ENCODE assay signal across 16 cellular contexts in the genomic region with DNA sequence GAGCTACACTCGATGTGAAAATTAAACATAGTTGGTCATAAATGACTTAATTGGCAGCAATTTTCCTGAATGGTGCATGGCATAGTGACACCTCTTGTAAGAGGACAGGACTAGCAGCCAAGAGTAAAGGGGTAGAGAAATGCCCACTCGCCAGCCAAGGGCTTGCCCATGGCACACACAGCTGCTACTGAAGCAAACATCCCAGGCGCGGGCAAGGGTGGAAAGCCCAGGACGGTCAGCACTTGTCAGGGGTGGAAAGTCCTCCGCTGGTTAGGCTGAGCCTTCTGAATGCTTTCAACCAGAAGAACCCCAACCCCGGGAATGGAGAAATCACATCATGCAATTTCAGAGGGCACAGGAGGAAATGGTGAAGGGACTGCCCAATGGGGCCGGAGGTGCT. TPM values are rescaled to one million over a fixed set of nuclear protein-coding genes. Genes with fewer than 3 reads are reported as not detected.
DNase-seq lines count a peak whose midpoint lies in the region; ATAC-seq and TF ChIP-seq lines count a peak whose summit lies in the region.
"Had no signal": no experiment of that assay in that cellular context is flagged by ENCODE, and none has a peak within 500 bp of the region (broad histone marks: within the 10 kb centered on the region; RNA-seq: fewer than 3 reads in every experiment).

No MANE protein-coding gene starts in this region.

- CTCF ChIA-PET in WTC11 (lab: Charles Lee) = interaction anchor here (0.6 to 1.0 kb wide), 2 partner anchors 75 to 480 kb away, joined by 3 read pairs; no protein-coding TSS in a partner anchor

- H3K4me2 ChIP-seq in GM23338 = no peak overlapping the region
- H3K4me2 ChIP-seq: BLaER1 treated with 17β-estradiol and CSF1 and Interleukin-3, amounts not matched to agents 10 nM and 100 nM had no signal

- no peaks in the 10 kb centered on the region for H3K9me2 ChIP-seq in GM23338 (ENCODE audit: insufficient read depth)

- H3K27ac Mint-ChIP-seq in T-helper 1 cell treated with Interleukin-12 subunit alpha and Interleukin-12 subunit beta and Interleukin-4 antibody, amounts not matched to agents 30 μg/mL and 1 μg/mL, for 36 hours = peak overlapping the region; percentile 28
- H3K27ac Mint-ChIP-seq in WTC11 (peak overlapping the region; percentile 43; the same call in 1 of the 2 replicates), GM23338 (no peak overlapping the region)
- H3K27ac Mint-ChIP-seq: H9 had no signal

- H3K27me3 ChIP-seq in neutrophil = no peaks in the 10 kb centered on the region
- no peaks in the 10 kb centered on the region for H3K27me3 ChIP-seq in GM23338 (ENCODE audit: insufficient read depth)
- H3K27me3 ChIP-seq: BLaER1 treated with 17β-estradiol and CSF1 and Interleukin-3, amounts not matched to agents 10 nM and 100 nM had no signal

- H3K9me3 Mint-ChIP-seq in T-helper 1 cell treated with Interleukin-12 subunit alpha and Interleukin-12 subunit beta and Interleukin-4 antibody, amounts not matched to agents 30 μg/mL and 1 μg/mL, for 36 hours = peaks cover 1% of the 10 kb centered on the region
- 0 out of 2 replicates have a peak, but pooled peaks cover 1% of the 10 kb centered on the region for H3K9me3 Mint-ChIP-seq in WTC11
- peaks cover 1% of the 10 kb centered on the region; the same call in 1 of the 3 replicates for H3K9me3 Mint-ChIP-seq in GM23338
- H3K9me3 Mint-ChIP-seq: H9 had no signal

- no peaks in the 10 kb centered on the region; the same call in 1 of the 2 replicates for H3F3A ChIP-seq in GM23338 (replicated peaks; ENCODE audit: low read depth)

- no peaks in the 10 kb centered on the region for H3K27me3 Mint-ChIP-seq in T-helper 1 cell treated with Interleukin-12 subunit alpha and Interleukin-12 subunit beta and Interleukin-4 antibody, amounts not matched to agents 30 μg/mL and 1 μg/mL, for 36 hours (ENCODE audit: low read depth)
- H3K27me3 Mint-ChIP-seq in WTC11 (ENCODE audit: low read depth) = no peaks in the 10 kb centered on the region
- H3K27me3 Mint-ChIP-seq in GM23338 (ENCODE audit: insufficient read depth, low read depth, poor library complexity) = peaks cover 6% of the 10 kb centered on the region
- H3K27me3 Mint-ChIP-seq: CD4-positive, CD25-positive, alpha-beta regulatory T cell had no signal

- ATAC-seq in WTC11 (no peak), GM23338 (no peak), HG03280 (IDR thresholded peaks at IDR 0.05; ENCODE audit: unreplicated experiment) (no peak)
- ATAC-seq: HepG2 had no signal

- H3K36me3 ChIP-seq in neutrophil = peaks cover 66% of the 10 kb centered on the region
- no peaks in the 10 kb centered on the region for H3K36me3 ChIP-seq in GM23338 (ENCODE audit: insufficient read depth)

- peaks cover 1% of the 10 kb centered on the region for H3K4me1 Mint-ChIP-seq in T-helper 1 cell treated with Interleukin-12 subunit alpha and Interleukin-12 subunit beta and Interleukin-4 antibody, amounts not matched to agents 30 μg/mL and 1 μg/mL, for 36 hours (ENCODE audit: low read depth)
- H3K4me1 Mint-ChIP-seq in WTC11 (peaks cover 32% of the 10 kb centered on the region), GM23338 (peaks cover 29% of the 10 kb centered on the region)

- H3K79me2 ChIP-seq in GM23338 (replicated peaks; ENCODE audit: insufficient read depth) = no peaks in the 10 kb centered on the region

- H3K4me1 ChIP-seq in neutrophil (ENCODE audit: control insufficient read depth in 1 of 2, insufficient read depth in 1 of 2, low read depth in 1 of 2, low read length in 1 of 2) (peaks cover 17 to 32% of the 10 kb centered on the region in 2 experiments), GM23338 (ENCODE audit: insufficient read depth) (peaks cover 5% of the 10 kb centered on the region; the same call in 1 of the 2 replicates)

- no peak for TF ChIP-seq CTCF in WTC11 (IDR thresholded peaks at IDR 0.05)
- no peak for TF ChIP-seq CTCF in neutrophil (IDR thresholded peaks at IDR 0.05)
- TF ChIP-seq CTCF in GM23338 (conservative IDR thresholded peaks at IDR 0.05; ENCODE audit: low read depth in 2 of 2) = no peak

- H3K36me3 Mint-ChIP-seq in T-helper 1 cell treated with Interleukin-12 subunit alpha and Interleukin-12 subunit beta and Interleukin-4 antibody, amounts not matched to agents 30 μg/mL and 1 μg/mL, for 36 hours (ENCODE audit: low read depth) = peaks cover 29% of the 10 kb centered on the region
- peaks cover 6% of the 10 kb centered on the region for H3K36me3 Mint-ChIP-seq in WTC11
- peaks cover 24% of the 10 kb centered on the region for H3K36me3 Mint-ChIP-seq in GM23338 (ENCODE audit: low read depth)

- no peak for DNase-seq in T-helper 1 cell
- DNase-seq in WTC11 (ENCODE audit: low spot score) = no peak
- no peak for DNase-seq in GM23338 (ENCODE audit: low spot score)
- no peak for DNase-seq in COR-L47 (lab: John Stamatoyannopoulos, UW)
- DNase-seq: 8988T; CD4-positive, CD25-positive, alpha-beta regulatory T cell; DMS153; DMS79 treated with DMSO at 0.1 percent for 48 hours; EL; GOT3 had no signal

- H2AFZ ChIP-seq in GM23338 = no peak overlapping the region

- H3K4me3 ChIP-seq in neutrophil (ENCODE audit: low read depth in 1 of 2, low read length in 1 of 2) = no peak overlapping the region
- no peak overlapping the region for H3K4me3 ChIP-seq in GM23338
- H3K4me3 ChIP-seq: BLaER1 treated with 17β-estradiol and CSF1 and Interleukin-3, amounts not matched to agents 10 nM and 100 nM had no signal

- H3K27ac ChIP-seq in neutrophil (peak overlapping the region; percentile 58), GM23338 (ENCODE audit: low read depth) (no peak overlapping the region)
- H3K27ac ChIP-seq: BLaER1 treated with 17β-estradiol and CSF1 and Interleukin-3, amounts not matched to agents 10 nM and 100 nM had no signal

- no peaks in the 10 kb centered on the region for H3K9me3 ChIP-seq in neutrophil

- H3K4me3 Mint-ChIP-seq in T-helper 1 cell treated with Interleukin-12 subunit alpha and Interleukin-12 subunit beta and Interleukin-4 antibody, amounts not matched to agents 30 μg/mL and 1 μg/mL, for 36 hours = no peak overlapping the region
- H3K4me3 Mint-ChIP-seq in WTC11 = no peak overlapping the region
- no peak overlapping the region for H3K4me3 Mint-ChIP-seq in GM23338
- H3K4me3 Mint-ChIP-seq: CD4-positive, CD25-positive, alpha-beta regulatory T cell; H9 had no signal

- POLR2A ChIA-PET in WTC11 (lab: Charles Lee) = interaction anchor here (0.6 kb wide), 1 partner anchor 17 kb away, joined by 3 read pairs; no protein-coding TSS in a partner anchor

- H4K20me1 ChIP-seq in GM23338 (replicated peaks; ENCODE audit: insufficient read depth) = no peaks in the 10 kb centered on the region

TF ChIP-seq in WTC11, 78 proteins besides CTCF, POLR2A, EP300 and RAD21 (continues in another document):
- TF ChIP-seq ZNF512 (CRISPR knock-in tag; IDR thresholded peaks at IDR 0.05; ENCODE audit: borderline replicate concordance) (no peak), IRF2 (CRISPR knock-in tag; IDR thresholded peaks at IDR 0.05; ENCODE audit: borderline replicate concordance, low read depth) (no peak), ZNF317 (CRISPR knock-in tag; IDR thresholded peaks at IDR 0.05; ENCODE audit: borderline replicate concordance, low read depth) (no peak), HMGA2 (CRISPR knock-in tag; IDR thresholded peaks at IDR 0.05) (no peak)

RNA-seq across cellular contexts. Expression of gene BDH1, which starts 31.6 kb away (rescaled TPM):
- total RNA-seq in WTC11 (2021) = 26.8 to 32.5 TPM (median 29.9 TPM) in 3 replicates
- total RNA-seq in GM23338 (2014; rRNA removed; shearing (Covaris generic)) = 11.2 and 18.1 TPM in 2 replicates
- polyA plus RNA-seq in GM23338 (2016; fragmentation: Nextera tagmentation; extraction: Ambion mirVana) = 17.1 and 19.3 TPM in 2 replicates
